28 cellular contexts compared by ENCODE assay signal in the genomic region with DNA sequence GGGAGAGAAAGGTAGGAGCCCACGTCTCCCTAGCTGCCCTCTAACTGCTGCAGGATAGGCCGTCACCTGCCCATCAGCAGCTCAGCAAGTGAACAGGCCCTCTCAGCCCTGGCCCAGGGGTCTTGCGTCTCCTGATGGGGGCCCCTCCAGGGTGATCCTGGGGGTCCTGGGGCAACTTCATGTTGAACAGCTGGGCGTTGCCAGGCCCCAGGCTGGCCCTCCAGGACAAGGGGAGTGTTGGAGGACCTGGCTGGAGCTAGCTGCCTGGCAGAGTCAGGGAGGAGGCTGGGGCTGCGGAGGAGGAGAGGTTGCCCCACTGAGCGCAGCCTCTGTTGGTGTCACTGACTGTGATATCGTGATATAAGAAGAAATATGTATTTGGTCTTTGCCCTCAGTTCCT.
"Had no signal": no experiment of that assay in that cellular context is flagged by ENCODE, and none has a peak within 500 bp of the region (broad histone marks: within the 10 kb centered on the region; RNA-seq: fewer than 3 reads in every experiment).

No MANE protein-coding gene starts in this region.

- H3K9me3 Mint-ChIP-seq: activated CD8-positive, alpha-beta T cell treated with anti-CD3 and anti-CD28 coated beads for 36 hours; activated T-cell treated with anti-CD3 and anti-CD28 coated beads, Interleukin-2, amount 50 U/mL, for 4 hours; activated T-helper 17 cell treated with anti-CD3 and anti-CD28 coated beads, Interleukin-2, amount 50 U/mL, for 72 hours; effector memory CD8-positive, alpha-beta T cell had no signal

- H3K27me3 ChIP-seq: body of pancreas had no signal

- H3K27ac ChIP-seq: body of pancreas, WERI-Rb-1 had no signal

- H3K36me3 ChIP-seq: WERI-Rb-1 had no signal

- H3K27me3 Mint-ChIP-seq: activated B cell treated with CpG ODN at 0.5 μM for 24 hours; activated CD8-positive, alpha-beta T cell treated with anti-CD3 and anti-CD28 coated beads for 36 hours; activated naive CD8-positive, alpha-beta T cell; activated T-helper 17 cell treated with anti-CD3 and anti-CD28 coated beads, Interleukin-2, amount 50 U/mL, for 72 hours; effector memory CD8-positive, alpha-beta T cell; T-helper 17 cell had no signal

- H3K36me3 Mint-ChIP-seq: activated naive CD8-positive, alpha-beta T cell had no signal

- H3K27ac Mint-ChIP-seq: activated CD8-positive, alpha-beta T cell treated with anti-CD3 and anti-CD28 coated beads for 36 hours; activated naive CD8-positive, alpha-beta T cell; activated T-helper 17 cell treated with anti-CD3 and anti-CD28 coated beads, Interleukin-2, amount 50 U/mL, for 72 hours; effector memory CD8-positive, alpha-beta T cell; T-helper 17 cell; T-helper 2 cell treated with Interferon-gamma antibody and Interleukin-4, amounts not matched to agents 5 μg/mL and 100 μg/mL, for 36 hours had no signal

- H3K4me3 Mint-ChIP-seq: activated B cell treated with CpG ODN at 0.5 μM for 24 hours; activated CD8-positive, alpha-beta T cell treated with anti-CD3 and anti-CD28 coated beads for 36 hours; activated naive CD8-positive, alpha-beta T cell; activated T-cell treated with anti-CD3 and anti-CD28 coated beads, Interleukin-2, amount 50 U/mL, for 4 hours; activated T-helper 17 cell treated with anti-CD3 and anti-CD28 coated beads, Interleukin-2, amount 50 U/mL, for 72 hours; effector memory CD8-positive, alpha-beta T cell; T-helper 17 cell; T-helper 2 cell treated with Interferon-gamma antibody and Interleukin-4, amounts not matched to agents 5 μg/mL and 100 μg/mL, for 36 hours had no signal

- DNase-seq: activated B cell treated with CpG ODN at 0.5 μM for 24 hours; activated CD4-positive, alpha-beta T cell treated with anti-CD3 and anti-CD28 coated beads for 48 hours; activated CD4-positive, alpha-beta T cell treated with anti-CD3 and anti-CD28 coated beads, Interleukin-2, amount 50 U/mL, for 1 hour; activated CD4-positive, alpha-beta T cell treated with anti-CD3 and anti-CD28 coated beads, Interleukin-2, amount 50 U/mL, for 48 hours; activated CD8-positive, alpha-beta memory T cell treated with anti-CD3 and anti-CD28 coated beads for 24 hours; activated CD8-positive, alpha-beta T cell treated with anti-CD3 and anti-CD28 coated beads for 36 hours; activated effector memory CD4-positive, alpha-beta T cell treated with Interleukin-2 at 50 U/mL for 16 hours; activated gamma-delta T cell treated with Interleukin-2 at 50 U/mL for 16 hours; activated naive CD4-positive, alpha-beta T cell treated with anti-CD3 and anti-CD28 coated beads, Interleukin-2, amount 50 U/mL, for 16 hours; activated naive CD4-positive, alpha-beta T cell treated with Interleukin-2 at 50 U/mL for 16 hours; activated T-cell treated with anti-CD3 and anti-CD28 coated beads, Interleukin-2, amount 50 U/mL, for 4 hours; amniotic stem cell; anterior cingulate cortex; body of pancreas; caudate nucleus; cortex of kidney; dermis blood vessel endothelial cell; effector CD4-positive, alpha-beta T cell; effector memory CD8-positive, alpha-beta T cell; erythroblast; foreskin fibroblast; T-helper 1 cell; T-helper 17 cell; T1000; WERI-Rb-1 had no signal

- H3K4me3 ChIP-seq: body of pancreas had no signal

- H3K9me3 ChIP-seq: body of pancreas had no signal
